24 cellular contexts compared by ENCODE assay signal in the genomic region with DNA sequence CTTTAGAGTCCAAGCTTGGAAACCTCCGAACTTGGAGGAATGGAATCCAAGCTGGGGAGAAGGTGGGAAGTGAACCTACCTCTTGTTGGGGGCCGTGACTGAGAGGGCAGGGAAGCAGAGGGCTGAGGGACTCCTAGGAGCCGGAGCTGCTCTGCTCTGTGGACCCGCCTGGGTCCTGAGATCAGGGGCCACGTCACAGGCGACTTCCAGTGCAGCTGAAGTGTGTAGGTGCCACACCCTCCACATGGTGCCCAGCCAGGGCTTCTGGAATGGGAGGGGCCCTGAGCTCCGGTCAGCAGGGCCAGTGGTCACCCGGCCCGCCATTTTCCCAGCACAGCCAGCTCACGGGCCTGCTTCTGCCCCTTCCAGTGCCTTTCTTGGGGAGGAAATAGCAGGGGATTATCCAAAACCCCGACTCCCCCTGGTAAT.
A peak's percentile ranks its signal among the peaks of the same experiment; 100 is the strongest.
DNase-seq lines count a peak whose midpoint lies in the region; ATAC-seq, FAIRE-seq and TF ChIP-seq lines count a peak whose summit lies in the region.
"Had no signal": no experiment of that assay in that cellular context is flagged by ENCODE, and none has a peak within 500 bp of the region (broad histone marks: within the 10 kb centered on the region; RNA-seq: fewer than 3 reads in every experiment).

No MANE protein-coding gene starts in this region.

- intact Hi-C loops in right lobe of liver (cut with DNase I) (no loop called here), HepG2 (cut with micrococcal nuclease; ENCODE audit: unreplicated experiment) (no loop called here), aorta (cut with DNase I) (no loop called here)

- TF ChIP-seq POLR2A in right lobe of liver (IDR thresholded peaks at IDR 0.05) (no peak), HepG2 (IDR thresholded peaks at IDR 0.05; ENCODE audit: insufficient read depth in 1 of 2, low read depth in 2 of 2, low read length in 2 of 2) (no peak)

- H3K27ac ChIP-seq in right lobe of liver, result no peak overlapping the region
- H3K27ac ChIP-seq in HepG2 (ENCODE audit: extremely low read length, insufficient read depth, low read length), result no peak overlapping the region
- no peak overlapping the region for H3K27ac ChIP-seq in osteoblast (ENCODE audit: low read depth, low read length)
- H3K27ac ChIP-seq in aorta (ENCODE audit: low read depth in 1 of 2, low read length in 2 of 2), result no peak overlapping the region
- no peak overlapping the region for H3K27ac ChIP-seq in Karpas-422 (ENCODE audit: low read length)
- H3K27ac ChIP-seq: SK-N-MC had no signal

- no peaks in the 10 kb centered on the region for H3K79me2 ChIP-seq in HepG2 (ENCODE audit: insufficient read depth, low read length)
- no peaks in the 10 kb centered on the region for H3K79me2 ChIP-seq in osteoblast (ENCODE audit: insufficient read depth, low read length)
- no peaks in the 10 kb centered on the region for H3K79me2 ChIP-seq in Karpas-422 (ENCODE audit: low read length)

- H3K9ac ChIP-seq in HepG2 (ENCODE audit: insufficient read depth, low read depth, low read length), result no peak overlapping the region
- no peak overlapping the region for H3K9ac ChIP-seq in Karpas-422 (ENCODE audit: low read length)

- H3K4me1 ChIP-seq in right lobe of liver, result no peaks in the 10 kb centered on the region
- H3K4me1 ChIP-seq in HepG2 (ENCODE audit: insufficient read depth, low read length), result no peaks in the 10 kb centered on the region
- H3K4me1 ChIP-seq in osteoblast (ENCODE audit: insufficient read depth, low read length), result peaks cover 7% of the 10 kb centered on the region
- H3K4me1 ChIP-seq in aorta (ENCODE audit: control insufficient read depth in 1 of 2, insufficient read depth in 2 of 2, low read length in 2 of 2), result no peaks in the 10 kb centered on the region
- no peaks in the 10 kb centered on the region for H3K4me1 ChIP-seq in Karpas-422 (ENCODE audit: low read length)
- H3K4me1 ChIP-seq: BE2C had no signal

- FAIRE-seq in HepG2 (lab: Jason Lieb, UNC), result no peak
- FAIRE-seq: GM12891, K562 had no signal

- no peaks in the 10 kb centered on the region for H3K36me3 ChIP-seq in right lobe of liver
- H3K36me3 ChIP-seq in HepG2 (replicated peaks in 1 of 2; ENCODE audit: control insufficient read depth in 1 of 2, insufficient read depth in 2 of 2, low read length in 2 of 2), result no peaks in the 10 kb centered on the region
- H3K36me3 ChIP-seq in osteoblast (ENCODE audit: insufficient read depth, low read length), result no peaks in the 10 kb centered on the region
- H3K36me3 ChIP-seq in aorta (ENCODE audit: control insufficient read depth in 1 of 2, insufficient read depth in 2 of 2, low read length in 1 of 2), result no peaks in the 10 kb centered on the region
- H3K36me3 ChIP-seq in Karpas-422 (ENCODE audit: insufficient read depth, low read length), result no peaks in the 10 kb centered on the region
- H3K36me3 ChIP-seq: BE2C had no signal

- TF ChIP-seq EP300 in HepG2 (IDR thresholded peaks at IDR 0.05; ENCODE audit: low read depth in 2 of 2, low read length in 2 of 2) (no peak), HepG2 (CRISPR knock-in tag; IDR thresholded peaks at IDR 0.05; ENCODE audit: borderline replicate concordance) (no peak)

- H3K4me3 ChIP-seq in right lobe of liver, result no peak overlapping the region
- H3K4me3 ChIP-seq in HepG2 (replicated peaks in 1 of 3; ENCODE audit: insufficient read depth in 1 of 3, low read depth in 2 of 3, low read length in 3 of 3), result no peak overlapping the region
- no peak overlapping the region for H3K4me3 ChIP-seq in osteoblast (ENCODE audit: insufficient read depth, low read length)
- no peak overlapping the region for H3K4me3 ChIP-seq in aorta (ENCODE audit: low read length in 2 of 2)
- no peak overlapping the region for H3K4me3 ChIP-seq in Karpas-422 (ENCODE audit: low read length)
- H3K4me3 ChIP-seq: K562, SK-N-MC had no signal

- H3K9me2 ChIP-seq in Karpas-422 (replicated peaks; ENCODE audit: insufficient read depth, low read length), result no peaks in the 10 kb centered on the region

- H3K27me3 ChIP-seq in right lobe of liver, result no peaks in the 10 kb centered on the region
- peaks cover 19 to 74% of the 10 kb centered on the region in 2 experiments for H3K27me3 ChIP-seq in HepG2 (ENCODE audit: control insufficient read depth in 1 of 2, insufficient read depth in 2 of 2, low read length in 2 of 2)
- peaks cover 46% of the 10 kb centered on the region for H3K27me3 ChIP-seq in osteoblast (ENCODE audit: insufficient read depth, low read length)
- no peaks in the 10 kb centered on the region for H3K27me3 ChIP-seq in aorta (ENCODE audit: control insufficient read depth in 1 of 2, insufficient read depth in 2 of 2, low read length in 1 of 2)
- H3K27me3 ChIP-seq in Karpas-422 (ENCODE audit: low read length), result no peaks in the 10 kb centered on the region; the same call in 1 of the 2 replicates

- no peak overlapping the region for H3K4me2 ChIP-seq in HepG2 (ENCODE audit: low read depth, low read length)
- H3K4me2 ChIP-seq in osteoblast (ENCODE audit: insufficient read depth, low read length), result no peak overlapping the region
- H3K4me2 ChIP-seq in Karpas-422 (ENCODE audit: low read depth, low read length, poor library complexity, severe bottlenecking), result no peak overlapping the region

- CTCF ChIA-PET in HepG2 (lab: Yijun Ruan, JAX; ENCODE audit: low intra/inter-chr PET ratio, low total read pairs), result no interaction called here

- no peak for ATAC-seq in right lobe of liver
- no peak for ATAC-seq in HepG2
- no peak for ATAC-seq in aorta (ENCODE audit: low FRiP score)
- ATAC-seq in HG03442 (IDR thresholded peaks at IDR 0.05; ENCODE audit: unreplicated experiment), result no peak
- no peak for ATAC-seq in HG03045 (IDR thresholded peaks at IDR 0.05; ENCODE audit: unreplicated experiment)
- ATAC-seq: K562, Panc1 had no signal

- TF ChIP-seq RAD21 in HepG2 (CRISPR knock-in tag; IDR thresholded peaks at IDR 0.05), result no peak

- in situ Hi-C loops in HepG2 (cut with HindIII; ENCODE audit: extremely low pct_ligation_motif_present, low pct_unique_long_range_greater_than_20kb), result no loop called here

- H3K9me3 ChIP-seq in right lobe of liver (no peaks in the 10 kb centered on the region), HepG2 (ENCODE audit: low read length) (no peaks in the 10 kb centered on the region; the same call in 1 of the 2 replicates), osteoblast (ENCODE audit: low read depth, low read length) (no peaks in the 10 kb centered on the region), aorta (ENCODE audit: control insufficient read depth, low read length) (peaks cover 3% of the 10 kb centered on the region), Karpas-422 (ENCODE audit: low read length) (no peaks in the 10 kb centered on the region; the same call in 1 of the 2 replicates)
- H3K9me3 ChIP-seq: BE2C had no signal

- TF ChIP-seq CTCF in right lobe of liver (IDR thresholded peaks at IDR 0.05) (no peak), HepG2 (CRISPR knock-in tag; IDR thresholded peaks at IDR 0.05) (no peak), osteoblast (IDR thresholded peaks at IDR 0.05; ENCODE audit: extremely low read depth, low read depth, low read length) (no peak)

- BruUV-seq in HepG2 (replicated peaks; lab: Mats Ljungman, UMichigan), result no TSS peak

- DNase-seq in right lobe of liver, result peak in 2 of 3 donors; percentile 15 to 32
- DNase-seq in HepG2 (ENCODE audit: low spot score), result no peak
- peak; percentile 29 for DNase-seq in islet precursor cell
- DNase-seq in osteoblast (ENCODE audit: insufficient read length, low spot score, missing footprints), result peak; percentile 26
- peak; percentile 29 to 70 for DNase-seq in aorta
- DNase-seq in Karpas-422, result no peak
- DNase-seq: 8988T; ACHN; BE2C; CD8-positive, alpha-beta memory T cell; DMS79 treated with DMSO at 0.1 percent for 48 hours; GF-D8; MV-4-11; NCI-H1105 treated with DMSO at 0.1 percent for 48 hours; NCI-H146; NCI-H2029; NCI-H526 treated with DMSO at 0.1 percent for 48 hours; SHP77 treated with DMSO at 0.1 percent for 48 hours had no signal

- H4K20me1 ChIP-seq in HepG2 (ENCODE audit: insufficient read depth, low read length), result no peaks in the 10 kb centered on the region
- H4K20me1 ChIP-seq in osteoblast (ENCODE audit: insufficient read depth, low read length), result peaks cover 3% of the 10 kb centered on the region
- H4K20me1 ChIP-seq in Karpas-422 (ENCODE audit: insufficient read depth, low read depth, low read length), result no peaks in the 10 kb centered on the region

- no peak overlapping the region for H2AFZ ChIP-seq in HepG2 (ENCODE audit: low read length)
- no peak overlapping the region for H2AFZ ChIP-seq in osteoblast (ENCODE audit: low read length)
- H2AFZ ChIP-seq in Karpas-422 (ENCODE audit: low read length), result no peak overlapping the region

- POLR2A ChIA-PET in HepG2 (lab: Yijun Ruan, JAX), result no interaction called here

- 77% methylated on average over 4 of the region's 11 CpGs for WGBS in right lobe of liver (ENCODE audit: insufficient coverage, low coverage, low lambda C conversion rate, missing lambda C conversion rate)
- WGBS in HepG2 (ENCODE audit: low lambda C conversion rate), result 1% methylated on average over 7 of the region's 11 CpGs
- WGBS in aorta, 2 donors, result 76 to 77% methylated on average over 11 of the region's 11 CpGs

TF ChIP-seq in HepG2, 621 proteins besides CTCF, POLR2A, EP300 and RAD21 (continues in another document):
- TF ChIP-seq MLXIP (CRISPR knock-in tag; IDR thresholded peaks at IDR 0.05; ENCODE audit: borderline replicate concordance), result no peak
- TF ChIP-seq, protein P1, sequence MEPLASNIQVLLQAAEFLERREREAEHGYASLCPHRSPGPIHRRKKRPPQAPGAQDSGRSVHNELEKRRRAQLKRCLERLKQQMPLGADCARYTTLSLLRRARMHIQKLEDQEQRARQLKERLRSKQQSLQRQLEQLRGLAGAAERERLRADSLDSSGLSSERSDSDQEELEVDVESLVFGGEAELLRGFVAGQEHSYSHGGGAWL (CRISPR knock-in tag; IDR thresholded peaks at IDR 0.05), result no peak

Comparison
In these comparisons a context has a peak if more than half of its experiments do, and no peak if none do; other contexts are left out.
1. DNase-seq: peak in right lobe of liver (2 of 3), islet precursor cell (single experiment), osteoblast (single experiment) and aorta (2 of 2); none in HepG2 (single experiment) and Karpas-422 (single experiment).